8 cellular contexts compared by ENCODE assay signal in genomic region chr17:39199986-39200879, GRCh38. TPM values are rescaled to one million over a fixed set of nuclear protein-coding genes. Genes with fewer than 3 reads are reported as not detected.
DNase-seq lines count a peak whose midpoint lies in the region; ATAC-seq lines count a peak whose summit lies in the region.

RPL19 (plus strand) TSS chr17:39200283; CDS start chr17:39200345, 62 bp downstream.

- H2BK12ac ChIP-seq in mesenchymal stem cell (ENCODE audit: low read length in 2 of 2), result no peak within 1 kb of the TSS

- WGBS in mesenchymal stem cell, result under 1% methylated on average over 51 of the region's 56 CpGs

- H3K27ac ChIP-seq in HUES48 (ENCODE audit: low read depth, low read length) (peak within 1 kb of the TSS; percentile 95), mesenchymal stem cell (ENCODE audit: low read length, poor library complexity, severe bottlenecking) (peak within 1 kb of the TSS; percentile 89)

- peak within 1 kb of the TSS; percentile 82 for H2AK5ac ChIP-seq in mesenchymal stem cell (ENCODE audit: low read length, severe bottlenecking)

- no peak within 1 kb of the TSS for H2BK15ac ChIP-seq in mesenchymal stem cell (ENCODE audit: low read depth, poor library complexity, severe bottlenecking)

- H3K36me3 ChIP-seq in HUES48 (ENCODE audit: control insufficient read depth, insufficient read depth, low read length) (peaks cover 44% of the 10 kb centered on the region), NT2/D1 (ENCODE audit: insufficient read depth, insufficient read length, low read length) (peaks cover 47% of the 10 kb centered on the region), endocrine pancreas (ENCODE audit: control insufficient read depth, insufficient read depth, low read length) (peaks cover 11% of the 10 kb centered on the region), mesenchymal stem cell (ENCODE audit: control insufficient read depth in 1 of 2, insufficient read depth in 2 of 2, low read depth in 1 of 2, low read length in 2 of 2) (peaks cover 33 to 43% of the 10 kb centered on the region in 2 experiments)

- H3K27me3 ChIP-seq in HUES48 (ENCODE audit: control insufficient read depth, insufficient read depth, low read length), result no peaks in the 10 kb centered on the region
- H3K27me3 ChIP-seq in NT2/D1 (ENCODE audit: insufficient read depth, insufficient read length), result no peaks in the 10 kb centered on the region
- no peaks in the 10 kb centered on the region for H3K27me3 ChIP-seq in endocrine pancreas (ENCODE audit: control insufficient read depth, insufficient read depth, low read length)
- H3K27me3 ChIP-seq in mesenchymal stem cell (ENCODE audit: control insufficient read depth in 1 of 2, insufficient read depth in 1 of 2, low read length in 2 of 2), result no peaks in the 10 kb centered on the region

- peak within 1 kb of the TSS; percentile 60 to 67 for H3K18ac ChIP-seq in mesenchymal stem cell (ENCODE audit: low read depth in 1 of 2, low read length in 2 of 2)

- H2BK5ac ChIP-seq in mesenchymal stem cell (ENCODE audit: low read depth, low read length, poor library complexity, severe bottlenecking), result peak within 1 kb of the TSS; percentile 89

- H2AFZ ChIP-seq in mesenchymal stem cell (ENCODE audit: low read depth, low read length), result no peak within 1 kb of the TSS

- peak within 1 kb of the TSS; percentile 57 to 87 for H3K4ac ChIP-seq in mesenchymal stem cell (ENCODE audit: low read depth in 1 of 2, low read length in 2 of 2)

- peak; percentile 53 for ATAC-seq in GM21360 (IDR thresholded peaks at IDR 0.05; ENCODE audit: unreplicated experiment)

- H3K4me1 ChIP-seq in HUES48 (ENCODE audit: control insufficient read depth, insufficient read depth, low read length) (peaks cover 24% of the 10 kb centered on the region), NT2/D1 (ENCODE audit: insufficient read depth, insufficient read length) (peaks cover 20% of the 10 kb centered on the region), endocrine pancreas (ENCODE audit: control insufficient read depth, insufficient read depth, low read length) (peaks cover 6% of the 10 kb centered on the region), mesenchymal stem cell (ENCODE audit: control insufficient read depth, insufficient read depth, low read depth, low read length) (peaks cover 16% of the 10 kb centered on the region)

- H3K4me3 ChIP-seq in HUES48 (ENCODE audit: low read depth, low read length) (peak within 1 kb of the TSS; percentile 92), NT2/D1 (ENCODE audit: insufficient read length, low read depth) (peak within 1 kb of the TSS; percentile 87), endocrine pancreas (ENCODE audit: control insufficient read depth, insufficient read depth, low read length) (peak within 1 kb of the TSS; percentile 95), mesenchymal stem cell (ENCODE audit: insufficient read depth in 1 of 2, low read depth in 1 of 2, low read length in 2 of 2) (peak within 1 kb of the TSS; percentile 81 to 93)

- peak within 1 kb of the TSS; percentile 29 to 58 for H3K14ac ChIP-seq in mesenchymal stem cell (ENCODE audit: low read length in 2 of 2)

- peak within 1 kb of the TSS in 1 of 2 experiments; percentile 53 for H3K23ac ChIP-seq in mesenchymal stem cell (ENCODE audit: low read length in 2 of 2)

- H3K9ac ChIP-seq in HUES48 (ENCODE audit: low read depth, low read length), result peak within 1 kb of the TSS; percentile 100
- H3K9ac ChIP-seq in NT2/D1 (ENCODE audit: insufficient read length, low read depth), result peak within 1 kb of the TSS; percentile 97
- peak within 1 kb of the TSS; percentile 98 for H3K9ac ChIP-seq in endocrine pancreas (ENCODE audit: control insufficient read depth, insufficient read depth, low read length)
- H3K9ac ChIP-seq in mesenchymal stem cell (ENCODE audit: low read length), result peak within 1 kb of the TSS; percentile 97

- peak within 1 kb of the TSS; percentile 69 for H2BK120ac ChIP-seq in mesenchymal stem cell (ENCODE audit: low read depth, low read length)

- DNase-seq in CMK (ENCODE audit: low read depth) (peak; percentile 96), NT2/D1 (ENCODE audit: low read depth, low spot score) (peak; percentile 79), mesenchymal stem cell (peak; percentile 96)
- peak; percentile 64 to 72 (median 68) for DNase-seq in activated CD8-positive, alpha-beta memory T cell treated with anti-CD3 and anti-CD28 coated beads for 48 hours (ENCODE audit: low read depth in 2 of 3, low spot score in 2 of 3)
- DNase-seq in stimulated activated CD8-positive, alpha-beta memory T cell treated with anti-CD3 and anti-CD28 coated beads, Interleukin-12 subunit alpha, Interleukin-12 subunit beta, amount 100 ng/mL, for 24 hours (ENCODE audit: extremely low read depth), result peak; percentile 84

- H3K4me2 ChIP-seq in mesenchymal stem cell (ENCODE audit: low read length, poor library complexity, severe bottlenecking), result peak within 1 kb of the TSS; percentile 76

- peak within 1 kb of the TSS; percentile 70 for H4K91ac ChIP-seq in mesenchymal stem cell (ENCODE audit: low read length)

- H4K8ac ChIP-seq in mesenchymal stem cell (ENCODE audit: low read length), result peak within 1 kb of the TSS; percentile 90

- H3K9me3 ChIP-seq in HUES48 (ENCODE audit: control insufficient read depth, insufficient read depth, low read length) (no peaks in the 10 kb centered on the region), NT2/D1 (ENCODE audit: insufficient read depth, low read length) (no peaks in the 10 kb centered on the region), endocrine pancreas (ENCODE audit: control insufficient read depth, low read length) (no peaks in the 10 kb centered on the region), mesenchymal stem cell (ENCODE audit: control insufficient read depth, low read length) (no peaks in the 10 kb centered on the region)

- peaks cover 13% of the 10 kb centered on the region for H3K79me1 ChIP-seq in mesenchymal stem cell (replicated peaks; ENCODE audit: low read length, poor library complexity, severe bottlenecking)

RNA-seq across cellular contexts. Expression of gene RPL19, which starts in this region (rescaled TPM):
- 2,372 TPM for polyA plus RNA-seq in mesenchymal stem cell (2013, experiment 1 of 2)
- polyA plus RNA-seq in mesenchymal stem cell (2013, experiment 2 of 2), result 2,320 TPM

Comparison
In these comparisons a context has a peak if more than half of its experiments do, and no peak if none do; other contexts are left out.
1. Peak in every context shown above with its lines: DNase-seq, ATAC-seq, H3K4me3 ChIP-seq and H3K27ac ChIP-seq.